8 cellular contexts compared by ENCODE assay signal in the genomic region with DNA sequence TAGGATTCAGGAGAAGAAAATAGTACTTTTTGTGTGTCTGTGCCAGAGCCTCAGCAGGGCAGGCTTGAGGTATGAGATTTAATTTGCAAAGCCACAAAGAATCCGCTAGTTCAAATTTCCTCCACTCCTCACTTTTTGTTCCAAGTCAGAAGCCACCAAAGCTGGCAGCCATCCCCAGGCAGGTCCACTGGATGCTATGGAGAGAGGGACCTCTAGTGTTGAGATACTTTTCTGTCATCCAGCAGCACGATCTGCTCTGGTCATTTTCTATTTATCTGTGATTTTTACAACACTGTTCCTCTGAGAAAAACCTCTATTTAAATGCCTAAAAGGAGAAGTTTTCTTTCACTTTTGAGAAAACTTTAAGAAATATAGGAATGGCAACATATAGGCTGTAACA.
DNase-seq lines count a peak whose midpoint lies in the region; ATAC-seq and TF ChIP-seq lines count a peak whose summit lies in the region.

No MANE protein-coding gene starts in this region.

- no peaks in the 10 kb centered on the region for H4K20me1 ChIP-seq in OCI-LY1 (ENCODE audit: insufficient read depth, low read length)

- TF ChIP-seq CTCF in Caco-2 (IDR thresholded peaks at IDR 0.05; ENCODE audit: insufficient read depth in 1 of 2, low read depth in 1 of 2, low read length in 1 of 2, severe bottlenecking in 1 of 2, unreplicated experiment in 1 of 2) (peak; percentile 52 to 75), HEK293 (tag by site-specific recombination; IDR thresholded peaks at IDR 0.05) (no peak), OCI-LY1 (IDR thresholded peaks at IDR 0.05; ENCODE audit: low read length) (peak; percentile 39), dorsolateral prefrontal cortex (IDR thresholded peaks at IDR 0.05 in 54 of 56, conservative IDR thresholded peaks at IDR 0.05 in 2 of 56; ENCODE audit: low read depth in 1 of 56, partially characterized antibody in 56 of 56) (peak; percentile 46 to 94 (median 84))

- peak in 1 of 2 experiments; percentile 63 for DNase-seq in Caco-2
- DNase-seq in dorsolateral prefrontal cortex = peak; percentile 46 to 88 (median 80)
- peak; percentile 54 to 89 for DNase-seq in lung microvascular endothelial cell (ENCODE audit: low read depth in 2 of 2)
- DNase-seq in NCI-H187 (lab: John Stamatoyannopoulos, UW) = no peak

- H3K27ac Mint-ChIP-seq in Caco-2 (ENCODE audit: unreplicated experiment) = no peak overlapping the region

- H3K9me3 ChIP-seq in Caco-2 (peaks cover 12% of the 10 kb centered on the region; the same call in 1 of the 2 replicates), HEK293 (ENCODE audit: control insufficient read depth, insufficient read depth, low read depth, low read length) (no peaks in the 10 kb centered on the region), OCI-LY1 (ENCODE audit: low read length) (no peaks in the 10 kb centered on the region)

- CTCF ChIA-PET in Caco-2 (lab: Charles Lee) = interaction anchor here (1.0 to 1.8 kb wide), 4 partner anchors 93 to 293 kb away, joined by 3 to 4 read pairs (median 4); no protein-coding TSS in a partner anchor
- CTCF ChIA-PET in HEK293 (lab: Yijun Ruan, JAX) = interaction anchor here (0.6 to 7.2 kb wide), 12 partner anchors 9 to 676 kb away, joined by 3 to 115 read pairs (median 4); no protein-coding TSS in a partner anchor

- H3K79me2 ChIP-seq in OCI-LY1 (ENCODE audit: insufficient read depth, low read length) = no peaks in the 10 kb centered on the region

- no peaks in the 10 kb centered on the region for H3K36me3 Mint-ChIP-seq in Caco-2 (ENCODE audit: insufficient read depth, unreplicated experiment)

- H3K9me2 ChIP-seq in OCI-LY1 (ENCODE audit: low read depth, low read length) = no peaks in the 10 kb centered on the region

- H3K36me3 ChIP-seq in Caco-2 (ENCODE audit: control insufficient read depth, insufficient read depth, low read length) (no peaks in the 10 kb centered on the region), HEK293 (ENCODE audit: control insufficient read depth in 2 of 2, insufficient read depth in 1 of 2, low read length in 2 of 2) (no peaks in the 10 kb centered on the region), OCI-LY1 (ENCODE audit: insufficient read depth, low read length) (no peaks in the 10 kb centered on the region)

- no peaks in the 10 kb centered on the region for H3K4me1 Mint-ChIP-seq in Caco-2 (ENCODE audit: low read depth, unreplicated experiment)

- H2AFZ ChIP-seq in OCI-LY1 (ENCODE audit: low read length) = no peak overlapping the region

- POLR2A ChIA-PET in Caco-2 (lab: Charles Lee) = interaction anchor here (1.2 kb wide), 1 partner anchor 293 kb away, joined by 5 read pairs; no protein-coding TSS in a partner anchor
- POLR2A ChIA-PET in HEK293 (lab: Yijun Ruan, JAX) = interaction anchor here (0.7 kb wide), 1 partner anchor 123 kb away, joined by 7 read pairs; no protein-coding TSS in a partner anchor

- H3K4me1 ChIP-seq in Caco-2 (peaks cover 4% of the 10 kb centered on the region; the same call in 1 of the 2 replicates), HEK293 (ENCODE audit: control insufficient read depth, insufficient read depth, low read length) (no peaks in the 10 kb centered on the region), OCI-LY1 (ENCODE audit: insufficient read depth, low read length, severe bottlenecking) (no peaks in the 10 kb centered on the region)

- H3K27ac ChIP-seq in HEK293 (ENCODE audit: extremely low read depth, low read depth, low read length) = no peak overlapping the region
- no peak overlapping the region for H3K27ac ChIP-seq in OCI-LY1 (ENCODE audit: low read depth, low read length, poor library complexity, severe bottlenecking)
- peak overlapping the region in 29 of 59 donors; percentile 5 to 97 (median 44) for H3K27ac ChIP-seq in dorsolateral prefrontal cortex

- H3K4me3 ChIP-seq in Caco-2 (ENCODE audit: low read depth, low read length) (no peak overlapping the region), HEK293 (ENCODE audit: low read depth, low read length) (no peak overlapping the region), OCI-LY1 (ENCODE audit: low read depth, low read length, poor library complexity, severe bottlenecking) (no peak overlapping the region), dorsolateral prefrontal cortex (peak overlapping the region in 11 of 59 donors; percentile 1 to 37 (median 10))

- ATAC-seq in HG02678 (IDR thresholded peaks at IDR 0.05; ENCODE audit: unreplicated experiment) = no peak
- ATAC-seq in HG03095 (IDR thresholded peaks at IDR 0.05; ENCODE audit: unreplicated experiment) = no peak

- no peak overlapping the region for H3K4me3 Mint-ChIP-seq in Caco-2 (ENCODE audit: unreplicated experiment)

- H3K9ac ChIP-seq in OCI-LY1 (ENCODE audit: low read length) = no peak overlapping the region

- BruUV-seq in Caco-2 (replicated peaks; lab: Mats Ljungman, UMichigan) = no TSS peak

- H3K4me2 ChIP-seq in OCI-LY1 (ENCODE audit: low read length) = no peak overlapping the region

- H3K27me3 Mint-ChIP-seq in Caco-2 (ENCODE audit: insufficient read depth, unreplicated experiment) = no peaks in the 10 kb centered on the region

- H3K27me3 ChIP-seq in Caco-2 (replicated peaks; ENCODE audit: control insufficient read depth, insufficient read depth, low read length) = no peaks in the 10 kb centered on the region
- no peaks in the 10 kb centered on the region for H3K27me3 ChIP-seq in OCI-LY1 (ENCODE audit: insufficient read depth, low read length)
- no peaks in the 10 kb centered on the region for H3K27me3 ChIP-seq in dorsolateral prefrontal cortex

- no peaks in the 10 kb centered on the region for H3F3A ChIP-seq in OCI-LY1 (ENCODE audit: insufficient read depth, low read length)

- intact Hi-C loops in Caco-2 (cut with micrococcal nuclease; ENCODE audit: unreplicated experiment) (loop anchor here (1.0 to 5.0 kb wide), 5 partner anchors 18 to 691 kb away; no protein-coding TSS in a partner anchor), dorsolateral prefrontal cortex (cut with DNase I) (loop anchor here (2.0 to 5.0 kb wide), 3 partner anchors 81 to 691 kb away; no protein-coding TSS in a partner anchor)

- H3K9me3 Mint-ChIP-seq in Caco-2 (ENCODE audit: unreplicated experiment) = peaks cover 5% of the 10 kb centered on the region

TF ChIP-seq in HEK293, 187 proteins besides CTCF, POLR2A, EP300 and RAD21:
- no peak for TF ChIP-seq ZNF324 (tag by site-specific recombination; IDR thresholded peaks at IDR 0.05)
- TF ChIP-seq ZSCAN30 (tag by site-specific recombination; IDR thresholded peaks at IDR 0.05) = 0 out of 2 replicates have a peak, but pooled peaks have one; percentile 36
- TF ChIP-seq ZNF654 (tag by site-specific recombination; IDR thresholded peaks at IDR 0.05; ENCODE audit: low read depth) = peak; percentile 94
- TF ChIP-seq, protein P1, sequence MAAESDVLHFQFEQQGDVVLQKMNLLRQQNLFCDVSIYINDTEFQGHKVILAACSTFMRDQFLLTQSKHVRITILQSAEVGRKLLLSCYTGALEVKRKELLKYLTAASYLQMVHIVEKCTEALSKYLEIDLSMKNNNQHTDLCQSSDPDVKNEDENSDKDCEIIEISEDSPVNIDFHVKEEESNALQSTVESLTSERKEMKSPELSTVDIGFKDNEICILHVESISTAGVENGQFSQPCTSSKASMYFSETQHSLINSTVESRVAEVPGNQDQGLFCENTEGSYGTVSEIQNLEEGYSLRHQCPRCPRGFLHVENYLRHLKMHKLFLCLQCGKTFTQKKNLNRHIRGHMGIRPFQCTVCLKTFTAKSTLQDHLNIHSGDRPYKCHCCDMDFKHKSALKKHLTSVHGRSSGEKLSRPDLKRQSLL (tag by site-specific recombination; IDR thresholded peaks at IDR 0.05) = no peak
- no peak for TF ChIP-seq ZNF670 (tag by site-specific recombination; IDR thresholded peaks at IDR 0.05; ENCODE audit: low read depth)
- peak; percentile 18; the same call in 1 of the 2 replicates for TF ChIP-seq ZNF660 (tag by site-specific recombination; IDR thresholded peaks at IDR 0.05)
TF ChIP-seq in HEK293: peak in this region for 3.

Comparison
In these comparisons a context has a peak if more than half of its experiments do, and no peak if none do; other contexts are left out.
1. DNase-seq: peak in dorsolateral prefrontal cortex (10 of 10) and lung microvascular endothelial cell (2 of 2); none in NCI-H187 (0 of 2).